26 cellular contexts compared by ENCODE assay signal in the genomic region with DNA sequence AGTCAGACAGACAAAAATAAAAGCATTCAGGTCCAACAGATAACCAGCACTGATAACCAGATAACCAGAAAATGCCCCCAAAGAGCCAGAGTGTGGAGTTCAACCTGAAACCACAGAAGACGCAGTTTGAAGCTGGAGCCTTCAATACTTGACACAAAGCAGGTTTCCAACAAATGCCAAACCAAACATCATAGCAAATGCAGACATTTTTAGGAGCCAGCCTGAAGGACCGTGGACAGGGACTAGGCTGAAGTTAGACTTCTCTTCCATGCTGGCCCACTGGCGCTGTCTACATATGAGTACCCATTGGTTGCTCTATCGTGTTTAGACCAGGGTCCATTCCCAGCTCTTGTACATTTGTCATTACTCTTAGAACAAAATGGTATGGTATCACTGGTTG. TPM values are rescaled to one million over a fixed set of nuclear protein-coding genes. Genes with fewer than 3 reads are reported as not detected.
DNase-seq lines count a peak whose midpoint lies in the region; ATAC-seq and TF ChIP-seq lines count a peak whose summit lies in the region.
"Had no signal": no experiment of that assay in that cellular context is flagged by ENCODE, and none has a peak within 500 bp of the region (broad histone marks: within the 10 kb centered on the region; RNA-seq: fewer than 3 reads in every experiment).

No MANE protein-coding gene starts in this region.

- H3K4me3 Mint-ChIP-seq in stimulated activated memory B cell treated with anti-CD40 and anti-IgM and Interleukin-4, amounts not matched to agents 10 μg/mL and 1 μg/mL and 100 μg/mL, for 72 hours: no peak overlapping the region
- no peak overlapping the region for H3K4me3 Mint-ChIP-seq in CD8-positive, alpha-beta memory T cell
- no peak overlapping the region for H3K4me3 Mint-ChIP-seq in activated naive CD4-positive, alpha-beta T cell treated with anti-CD3 and anti-CD28 coated beads, Interleukin-2, amount 10 ng/mL, durations not matched to agents 7 days and 5 days
- H3K4me3 Mint-ChIP-seq: CD4-positive, alpha-beta T cell had no signal

- H3K4me1 ChIP-seq in HEK293 (ENCODE audit: control insufficient read depth, insufficient read depth, low read length) (peaks cover 25% of the 10 kb centered on the region), mesenchymal stem cell (ENCODE audit: control insufficient read depth, insufficient read depth, low read depth, low read length) (peaks cover 9% of the 10 kb centered on the region)
- H3K4me1 ChIP-seq in CD8-positive, alpha-beta memory T cell (ENCODE audit: insufficient read depth, low read length): no peaks in the 10 kb centered on the region
- H3K4me1 ChIP-seq: BLaER1, SJCRH30 had no signal

- H4K8ac ChIP-seq in mesenchymal stem cell (ENCODE audit: low read length): no peak overlapping the region

- no peak overlapping the region for H2AFZ ChIP-seq in mesenchymal stem cell (ENCODE audit: low read depth, low read length)
- H2AFZ ChIP-seq: PC-9 had no signal

- CTCF ChIA-PET in HEK293 (lab: Yijun Ruan, JAX): interaction anchor here (0.9 to 1.0 kb wide), 2 partner anchors 122 to 168 kb away, joined by 3 to 4 read pairs; no protein-coding TSS in a partner anchor
- CTCF ChIA-PET in CD8-positive, alpha-beta memory T cell (lab: Charles Lee): no interaction called here
- CTCF ChIA-PET in activated naive CD4-positive, alpha-beta T cell treated with anti-CD3 and anti-CD28 coated beads, Interleukin-2, amount 10 ng/mL, durations not matched to agents 7 days and 5 days (lab: Charles Lee): no interaction called here

- H3K27ac ChIP-seq in HEK293 (ENCODE audit: extremely low read depth, low read depth, low read length) (no peak overlapping the region), VCaP (peak overlapping the region; percentile 93), mesenchymal stem cell (ENCODE audit: low read length, poor library complexity, severe bottlenecking) (no peak overlapping the region)
- no peak overlapping the region for H3K27ac ChIP-seq in CD8-positive, alpha-beta memory T cell (ENCODE audit: low read depth, low read length)
- H3K27ac ChIP-seq: BLaER1, HL-60, PC-9, SJCRH30 had no signal

- H3K36me3 Mint-ChIP-seq in stimulated activated memory B cell treated with anti-CD40 and anti-IgM and Interleukin-4, amounts not matched to agents 10 μg/mL and 1 μg/mL and 100 μg/mL, for 72 hours: peaks cover 8% of the 10 kb centered on the region
- no peaks in the 10 kb centered on the region for H3K36me3 Mint-ChIP-seq in CD8-positive, alpha-beta memory T cell
- no peaks in the 10 kb centered on the region for H3K36me3 Mint-ChIP-seq in activated naive CD4-positive, alpha-beta T cell treated with anti-CD3 and anti-CD28 coated beads, Interleukin-2, amount 10 ng/mL, durations not matched to agents 7 days and 5 days

- H3K9me3 ChIP-seq in HEK293 (ENCODE audit: control insufficient read depth, insufficient read depth, low read depth, low read length) (no peaks in the 10 kb centered on the region), mesenchymal stem cell (ENCODE audit: control insufficient read depth, low read length) (peaks cover 4% of the 10 kb centered on the region)
- no peaks in the 10 kb centered on the region for H3K9me3 ChIP-seq in CD8-positive, alpha-beta memory T cell (ENCODE audit: low read length)
- H3K9me3 ChIP-seq: SJCRH30 had no signal

- H3K27me3 ChIP-seq in mesenchymal stem cell (ENCODE audit: control insufficient read depth in 1 of 2, insufficient read depth in 1 of 2, low read length in 2 of 2): no peaks in the 10 kb centered on the region
- no peaks in the 10 kb centered on the region for H3K27me3 ChIP-seq in CD8-positive, alpha-beta memory T cell (ENCODE audit: insufficient read depth, low read length, poor library complexity, severe bottlenecking)
- H3K27me3 ChIP-seq: BLaER1, SJCRH30 had no signal

- H3K36me3 ChIP-seq in HEK293 (ENCODE audit: control insufficient read depth in 2 of 2, insufficient read depth in 1 of 2, low read length in 2 of 2) (no peaks in the 10 kb centered on the region), mesenchymal stem cell (ENCODE audit: control insufficient read depth in 1 of 2, insufficient read depth in 2 of 2, low read depth in 1 of 2, low read length in 2 of 2) (peaks cover 0 to 8% of the 10 kb centered on the region in 2 experiments)
- H3K36me3 ChIP-seq in CD8-positive, alpha-beta memory T cell (ENCODE audit: insufficient read depth, low read length): no peaks in the 10 kb centered on the region
- H3K36me3 ChIP-seq: BLaER1, SJCRH30 had no signal

- H2BK5ac ChIP-seq in mesenchymal stem cell (ENCODE audit: low read depth, low read length, poor library complexity, severe bottlenecking): no peak overlapping the region

- TF ChIP-seq CTCF in HEK293 (tag by site-specific recombination; IDR thresholded peaks at IDR 0.05) (no peak), VCaP (conservative IDR thresholded peaks at IDR 0.05) (no peak)

- H3K4me2 ChIP-seq in mesenchymal stem cell (ENCODE audit: low read length, poor library complexity, severe bottlenecking): no peak overlapping the region
- H3K4me2 ChIP-seq: BLaER1, PC-9 had no signal

- WGBS in mesenchymal stem cell: 65% methylated on average over 3 of the region's 4 CpGs

- DNase-seq in mesenchymal stem cell: no peak
- DNase-seq in CD8-positive, alpha-beta memory T cell: no peak
- no peak for DNase-seq in NCI-H226
- no peak for DNase-seq in activated naive CD4-positive, alpha-beta T cell treated with anti-CD3 and anti-CD28 coated beads, Interleukin-2, amount 10 ng/mL, durations not matched to agents 7 days and 5 days
- DNase-seq: CD4-positive, alpha-beta T cell; DMS 273 treated with DMSO at 0.1 percent for 48 hours; DMS79 treated with DMSO at 0.1 percent for 48 hours; GF-D8; Kasumi-1; MV-4-11; NCI-H1105; NCI-H1436 treated with DMSO at 0.1 percent for 48 hours; NCI-H187 treated with DMSO at 0.1 percent for 48 hours; NCI-H2107; NCI-H446 treated with DMSO at 0.1 percent for 48 hours; NCI-H526; NCI-H82; PC-9; SJCRH30 had no signal

- H3K23ac ChIP-seq in mesenchymal stem cell (ENCODE audit: low read length in 2 of 2): no peak overlapping the region

- POLR2A ChIA-PET in HEK293 (lab: Yijun Ruan, JAX): no interaction called here
- POLR2A ChIA-PET in CD8-positive, alpha-beta memory T cell (lab: Charles Lee): no interaction called here

- H3K9ac ChIP-seq in mesenchymal stem cell (ENCODE audit: low read length): no peak overlapping the region
- H3K9ac ChIP-seq: BLaER1 had no signal

- peak overlapping the region in 1 of 2 experiments; percentile 61 for H2BK12ac ChIP-seq in mesenchymal stem cell (ENCODE audit: low read length in 2 of 2)

- H3K4ac ChIP-seq in mesenchymal stem cell (ENCODE audit: low read depth in 1 of 2, low read length in 2 of 2): peak overlapping the region in 1 of 2 experiments; percentile 37

- peaks cover 8% of the 10 kb centered on the region for H3K9me3 Mint-ChIP-seq in stimulated activated memory B cell treated with anti-CD40 and anti-IgM and Interleukin-4, amounts not matched to agents 10 μg/mL and 1 μg/mL and 100 μg/mL, for 72 hours
- H3K9me3 Mint-ChIP-seq in CD8-positive, alpha-beta memory T cell: peaks cover 3 to 8% (median 5%) of the 10 kb centered on the region in 5 donors
- no peaks in the 10 kb centered on the region for H3K9me3 Mint-ChIP-seq in activated naive CD4-positive, alpha-beta T cell treated with anti-CD3 and anti-CD28 coated beads, Interleukin-2, amount 10 ng/mL, durations not matched to agents 7 days and 5 days
- H3K9me3 Mint-ChIP-seq: CD4-positive, alpha-beta T cell had no signal

- no peak overlapping the region for H3K14ac ChIP-seq in mesenchymal stem cell (ENCODE audit: low read length in 2 of 2)

- no peak overlapping the region for H2BK120ac ChIP-seq in mesenchymal stem cell (ENCODE audit: low read depth, low read length)

- peaks cover 23% of the 10 kb centered on the region for H3K27me3 Mint-ChIP-seq in stimulated activated memory B cell treated with anti-CD40 and anti-IgM and Interleukin-4, amounts not matched to agents 10 μg/mL and 1 μg/mL and 100 μg/mL, for 72 hours
- peaks cover 6 to 22% of the 10 kb centered on the region in 2 donors for H3K27me3 Mint-ChIP-seq in CD8-positive, alpha-beta memory T cell
- peaks cover 3% of the 10 kb centered on the region for H3K27me3 Mint-ChIP-seq in activated naive CD4-positive, alpha-beta T cell treated with anti-CD3 and anti-CD28 coated beads, Interleukin-2, amount 10 ng/mL, durations not matched to agents 7 days and 5 days

- no peak overlapping the region for H2BK15ac ChIP-seq in mesenchymal stem cell (ENCODE audit: low read depth, poor library complexity, severe bottlenecking)

- H3K79me1 ChIP-seq in mesenchymal stem cell (replicated peaks; ENCODE audit: low read length, poor library complexity, severe bottlenecking): peaks cover 6% of the 10 kb centered on the region

- peak overlapping the region; percentile 95 for H2AK5ac ChIP-seq in mesenchymal stem cell (ENCODE audit: low read length, severe bottlenecking)

- H3K27ac Mint-ChIP-seq in stimulated activated memory B cell treated with anti-CD40 and anti-IgM and Interleukin-4, amounts not matched to agents 10 μg/mL and 1 μg/mL and 100 μg/mL, for 72 hours: no peak overlapping the region
- H3K27ac Mint-ChIP-seq in CD8-positive, alpha-beta memory T cell: no peak overlapping the region
- no peak overlapping the region for H3K27ac Mint-ChIP-seq in activated naive CD4-positive, alpha-beta T cell treated with anti-CD3 and anti-CD28 coated beads, Interleukin-2, amount 10 ng/mL, durations not matched to agents 7 days and 5 days
- H3K27ac Mint-ChIP-seq: CD4-positive, alpha-beta T cell had no signal

- no peak overlapping the region for H3K4me3 ChIP-seq in HEK293 (ENCODE audit: low read depth, low read length)
- no peak overlapping the region for H3K4me3 ChIP-seq in mesenchymal stem cell (ENCODE audit: insufficient read depth in 1 of 2, low read depth in 1 of 2, low read length in 2 of 2)
- H3K4me3 ChIP-seq in CD8-positive, alpha-beta memory T cell (ENCODE audit: low read length): no peak overlapping the region
- H3K4me3 ChIP-seq: BLaER1, PC-9, SJCRH30 had no signal

- H3K4me1 Mint-ChIP-seq in stimulated activated memory B cell treated with anti-CD40 and anti-IgM and Interleukin-4, amounts not matched to agents 10 μg/mL and 1 μg/mL and 100 μg/mL, for 72 hours: no peaks in the 10 kb centered on the region
- no peaks in the 10 kb centered on the region for H3K4me1 Mint-ChIP-seq in CD8-positive, alpha-beta memory T cell
- no peaks in the 10 kb centered on the region for H3K4me1 Mint-ChIP-seq in activated naive CD4-positive, alpha-beta T cell treated with anti-CD3 and anti-CD28 coated beads, Interleukin-2, amount 10 ng/mL, durations not matched to agents 7 days and 5 days

- peak; percentile 18 for ATAC-seq in stimulated activated memory B cell treated with anti-CD40 and anti-IgM and Interleukin-4, amounts not matched to agents 10 μg/mL and 1 μg/mL and 100 μg/mL, for 72 hours
- ATAC-seq: HCT116, Right ventricle myocardium inferior had no signal

- no peak overlapping the region for H4K91ac ChIP-seq in mesenchymal stem cell (ENCODE audit: low read length)

- H3K18ac ChIP-seq in mesenchymal stem cell (ENCODE audit: low read depth in 1 of 2, low read length in 2 of 2): peak overlapping the region in 1 of 2 experiments; percentile 38

TF ChIP-seq in HEK293, 187 proteins besides CTCF, POLR2A, EP300 and RAD21 (continues in another document):
- TF ChIP-seq ZBTB20 (tag by site-specific recombination; IDR thresholded peaks at IDR 0.05): no peak

RNA-seq across cellular contexts. Expression of gene COLEC12, which starts 9.9 kb away (rescaled TPM):
- polyA plus RNA-seq in mesenchymal stem cell (2013, experiment 1 of 2): 8.9 TPM
- 9.2 TPM for polyA plus RNA-seq in mesenchymal stem cell (2013, experiment 2 of 2)
- under 1 TPM in 1 of 2 experiments, not detected in 1; 0.04 TPM for total RNA-seq in CD8-positive, alpha-beta memory T cell
- not detected for polyA plus RNA-seq in CD8-positive, alpha-beta memory T cell
- total RNA-seq: CD4-positive, alpha-beta T cell; PC-9; SJCRH30 had no signal
